ENCODE assay signal across 25 cellular contexts in genomic region chr2:127743477-127744026, GRCh38. TPM values are rescaled to one million over a fixed set of nuclear protein-coding genes. Genes with fewer than 3 reads are reported as not detected.
DNase-seq lines count a peak whose midpoint lies in the region; ATAC-seq, FAIRE-seq and TF ChIP-seq lines count a peak whose summit lies in the region.
"Had no signal": no experiment of that assay in that cellular context is flagged by ENCODE, and none has a peak within 500 bp of the region (broad histone marks: within the 10 kb centered on the region; RNA-seq: fewer than 3 reads in every experiment).

No MANE protein-coding gene starts in this region.

- H3K4me1 Mint-ChIP-seq in HFFc6 (ENCODE audit: low read depth) = peaks cover 21% of the 10 kb centered on the region
- H3K4me1 Mint-ChIP-seq in osteocyte (ENCODE audit: unreplicated experiment) = no peaks in the 10 kb centered on the region
- peaks cover 8% of the 10 kb centered on the region in 4 donors for H3K4me1 Mint-ChIP-seq in naive thymus-derived CD8-positive, alpha-beta T cell

- H3K9me1 ChIP-seq in K562 (ENCODE audit: control insufficient read depth, insufficient read depth, low read length) = no peaks in the 10 kb centered on the region

- no peaks in the 10 kb centered on the region for H3K79me2 ChIP-seq in K562 (ENCODE audit: control insufficient read depth, insufficient read depth, low read length)

- no peak overlapping the region for H3K9ac ChIP-seq in K562 (ENCODE audit: insufficient read depth in 1 of 2, low read depth in 2 of 2, low read length in 2 of 2)

- H3K36me3 ChIP-seq in K562 (ENCODE audit: control insufficient read depth, insufficient read depth, low read length) (peaks cover 67% of the 10 kb centered on the region), brain microvascular endothelial cell (replicated peaks) (no peaks in the 10 kb centered on the region)
- H3K36me3 ChIP-seq: thoracic aorta had no signal

- TF ChIP-seq POLR2A in K562 (conservative IDR thresholded peaks at IDR 0.05) = no peak

- H3K4me2 ChIP-seq in K562 (ENCODE audit: insufficient read depth, low read length) = no peak overlapping the region

- no peak overlapping the region for H3K27ac ChIP-seq in K562 (ENCODE audit: extremely low read depth, low read depth, low read length)
- no peak overlapping the region for H3K27ac ChIP-seq in brain microvascular endothelial cell
- H3K27ac ChIP-seq: 22Rv1, heart left ventricle, neutrophil, thoracic aorta had no signal

- in situ Hi-C loops in K562 (cut with MboI) = no loop called here
- in situ Hi-C loops in brain microvascular endothelial cell (cut with HindIII; ENCODE audit: low pct_ligation_motif_present, low sequenced_read_pairs) = no loop called here

- H3K4me1 ChIP-seq in K562 (replicated peaks in 1 of 2; ENCODE audit: control insufficient read depth in 2 of 2, insufficient read depth in 2 of 2, low read length in 2 of 2) = no peaks in the 10 kb centered on the region
- H3K4me1 ChIP-seq: heart left ventricle had no signal

- TF ChIP-seq CTCF in HFFc6 (IDR thresholded peaks at IDR 0.05) (peak; percentile 46), K562 (IDR thresholded peaks at IDR 0.05 in 2 of 3, conservative IDR thresholded peaks at IDR 0.05 in 1 of 3; ENCODE audit: insufficient read depth in 2 of 3, low read depth in 1 of 3, low read length in 3 of 3) (no peak), osteocyte (IDR thresholded peaks at IDR 0.05) (peak; percentile 5), brain microvascular endothelial cell (IDR thresholded peaks at IDR 0.05; ENCODE audit: low read depth, low read length, missing control alignments) (no peak)

- ATAC-seq in activated CD4-positive, CD25-positive, alpha-beta regulatory T cell treated with anti-CD3 and anti-CD28 coated beads, Interleukin-2, amount 50 U/mL, for 24 hours = peak; percentile 61 to 86
- ATAC-seq in K562 = no peak
- no peak for ATAC-seq in naive thymus-derived CD8-positive, alpha-beta T cell
- ATAC-seq: heart left ventricle, Right ventricle myocardium inferior, sciatic nerve had no signal

- H3K36me3 Mint-ChIP-seq in HFFc6 (ENCODE audit: low read depth) = peaks cover 53% of the 10 kb centered on the region
- H3K36me3 Mint-ChIP-seq in osteocyte (ENCODE audit: unreplicated experiment) = peaks cover 45% of the 10 kb centered on the region
- H3K36me3 Mint-ChIP-seq in naive thymus-derived CD8-positive, alpha-beta T cell = peaks cover 0 to 71% (median 9%) of the 10 kb centered on the region in 3 donors

- 59% methylated on average over 3 of the region's 3 CpGs for WGBS in K562 (ENCODE audit: insufficient coverage, low coverage, missing lambda C conversion rate)

- CTCF ChIA-PET in K562 (lab: Yijun Ruan, JAX; ENCODE audit: low intra/inter-chr PET ratio) = no interaction called here

- H3K9me3 Mint-ChIP-seq in HFFc6 (no peaks in the 10 kb centered on the region), osteocyte (ENCODE audit: unreplicated experiment) (no peaks in the 10 kb centered on the region)
- no peaks in the 10 kb centered on the region for H3K9me3 Mint-ChIP-seq in naive thymus-derived CD8-positive, alpha-beta T cell
- H3K9me3 Mint-ChIP-seq: activated B cell treated with CpG ODN at 0.5 μM for 24 hours; CD14-positive monocyte; memory B cell; T-helper 1 cell treated with Interleukin-12 subunit alpha and Interleukin-12 subunit beta and Interleukin-4 antibody, amounts not matched to agents 30 μg/mL and 1 μg/mL, for 36 hours had no signal

- BruUV-seq in K562 (replicated peaks; lab: Mats Ljungman, UMichigan) = no TSS peak

- no peaks in the 10 kb centered on the region for H3K27me3 ChIP-seq in K562 (ENCODE audit: control insufficient read depth in 2 of 2, insufficient read depth in 2 of 2, low read length in 2 of 2)
- no peaks in the 10 kb centered on the region for H3K27me3 ChIP-seq in brain microvascular endothelial cell (replicated peaks)
- H3K27me3 ChIP-seq: heart left ventricle, neutrophil had no signal

- H2AFZ ChIP-seq in K562 (ENCODE audit: low read depth, low read length) = no peak overlapping the region

- no peak overlapping the region for H3K4me3 ChIP-seq in K562
- H3K4me3 ChIP-seq in brain microvascular endothelial cell (ENCODE audit: low read depth, low read length) = no peak overlapping the region
- H3K4me3 ChIP-seq: heart left ventricle, thoracic aorta had no signal

- H3K9me3 ChIP-seq in K562 (replicated peaks; ENCODE audit: control insufficient read depth, insufficient read depth, low read depth, low read length) = no peaks in the 10 kb centered on the region
- H3K9me3 ChIP-seq: heart left ventricle, neutrophil, thoracic aorta had no signal

- TF ChIP-seq RAD21 in K562 (CRISPR knock-in tag; conservative IDR thresholded peaks at IDR 0.05 in 1 of 2, IDR thresholded peaks at IDR 0.05 in 1 of 2) = no peak

- peak; percentile 23 for FAIRE-seq in K562 (lab: Jason Lieb, UNC)
- FAIRE-seq: islet of Langerhans had no signal

- POLR2A ChIA-PET in K562 (lab: Yijun Ruan, JAX) = interaction anchor here (0.6 to 1.0 kb wide), 2 partner anchors 10 to 496 kb away, joined by 3 read pairs; no protein-coding TSS in a partner anchor
- POLR2A ChIA-PET in naive thymus-derived CD8-positive, alpha-beta T cell (lab: Charles Lee) = no interaction called here

- intact Hi-C loops in K562 (cut with micrococcal nuclease) = no loop called here

- no peaks in the 10 kb centered on the region for H4K20me1 ChIP-seq in K562 (replicated peaks; ENCODE audit: control insufficient read depth, insufficient read depth, low read length)

- no peak for DNase-seq in activated CD4-positive, CD25-positive, alpha-beta regulatory T cell (lab: John Stamatoyannopoulos, UW)
- DNase-seq in HFFc6 = no peak
- DNase-seq in K562 (ENCODE audit: extremely low read depth in 1 of 4, low spot score in 3 of 4) = no peak
- DNase-seq in osteocyte (ENCODE audit: extremely low spot score, unreplicated experiment) = no peak
- no peak for DNase-seq in kidney tubule cell (ENCODE audit: low spot score)
- DNase-seq in brain microvascular endothelial cell = no peak
- DNase-seq in naive thymus-derived CD8-positive, alpha-beta T cell = no peak
- DNase-seq: activated B cell treated with CpG ODN at 0.5 μM for 24 hours; amygdala; cerebellar nuclear complex; DMS53; heart left ventricle; NCI-H146; NCI-H345; stimulated activated CD4-positive, alpha-beta T cell treated with anti-CD3 and anti-CD28 coated beads, Interleukin-2, amount 100 ng/mL, for 24 hours had no signal

- H3K27ac Mint-ChIP-seq in HFFc6 (no peak overlapping the region), osteocyte (ENCODE audit: unreplicated experiment) (no peak overlapping the region)
- H3K27ac Mint-ChIP-seq in naive thymus-derived CD8-positive, alpha-beta T cell = peak overlapping the region in 4 of 10 donors; percentile 23 to 66 (median 40)
- H3K27ac Mint-ChIP-seq: activated B cell treated with CpG ODN at 0.5 μM for 24 hours; CD14-positive monocyte; T-helper 1 cell treated with Interleukin-12 subunit alpha and Interleukin-12 subunit beta and Interleukin-4 antibody, amounts not matched to agents 30 μg/mL and 1 μg/mL, for 36 hours had no signal

- no peak for TF ChIP-seq EP300 in K562 (IDR thresholded peaks at IDR 0.05; ENCODE audit: low read length)

- no peaks in the 10 kb centered on the region; the same call in 1 of the 2 replicates for H3K27me3 Mint-ChIP-seq in HFFc6 (ENCODE audit: insufficient read depth)
- H3K27me3 Mint-ChIP-seq in osteocyte (ENCODE audit: unreplicated experiment) = no peaks in the 10 kb centered on the region
- H3K27me3 Mint-ChIP-seq in naive thymus-derived CD8-positive, alpha-beta T cell = no peaks in the 10 kb centered on the region
- H3K27me3 Mint-ChIP-seq: activated B cell treated with CpG ODN at 0.5 μM for 24 hours, memory B cell had no signal

- no peak overlapping the region for H3K4me3 Mint-ChIP-seq in HFFc6
- H3K4me3 Mint-ChIP-seq in osteocyte (ENCODE audit: unreplicated experiment) = no peak overlapping the region
- no peak overlapping the region for H3K4me3 Mint-ChIP-seq in naive thymus-derived CD8-positive, alpha-beta T cell
- H3K4me3 Mint-ChIP-seq: activated B cell treated with CpG ODN at 0.5 μM for 24 hours; CD14-positive monocyte; memory B cell; T-helper 1 cell treated with Interleukin-12 subunit alpha and Interleukin-12 subunit beta and Interleukin-4 antibody, amounts not matched to agents 30 μg/mL and 1 μg/mL, for 36 hours had no signal

RNA-seq across cellular contexts. Expression of gene SFT2D3, which starts 42.3 kb away (rescaled TPM):
- 1 to 10 TPM; 2.5 to 3.2 (median 3.0) TPM for total RNA-seq in HFFc6 (2021; fragmentation: NEBNext Ultra II Directional; extraction: Animal tissue kit (Norgen Biotek cat#: 25700))
- 11.0 and 11.3 TPM in 2 replicates for total RNA-seq in K562 (2011; cell fraction: chromatin; rRNA removed; ENCODE audit: low replicate concordance)
- total RNA-seq in K562 (2011; cell fraction: nucleolus; rRNA removed) = 15.0 and 17.7 TPM in 2 replicates
- 14.9 and 19.2 TPM in 2 replicates for total RNA-seq in K562 (2011; cell fraction: nucleoplasm; rRNA removed)
- 8.9 and 12.1 TPM in 2 replicates for total RNA-seq in K562 (2014; rRNA removed)
- 7.7 and 9.1 TPM in 2 replicates for total RNA-seq in K562 (2014; rRNA removed; fragmentation: Illumina TruSeq; extraction: Trizol)
- total RNA-seq in K562 (2015; rRNA removed; fragmentation: Illumina TruSeq; extraction: Trizol) = 6.3 and 7.5 TPM in 2 replicates
- total RNA-seq in K562 (2021) = 8.8 and 9.9 TPM in 2 replicates
- 9.1 and 9.2 TPM in 2 replicates for polyA plus RNA-seq in K562 (2011; rRNA removed)
- polyA plus RNA-seq in K562 (2011; cell fraction: cytosol; rRNA removed) = 9.0 and 10.1 TPM in 2 replicates
- polyA plus RNA-seq in K562 (2011; cell fraction: nucleus; rRNA removed) = 4.7 and 5.3 TPM in 2 replicates
- polyA plus RNA-seq in K562 (2012) = 0.12 TPM in 1 of 2 replicates, not detected in the other
- 7.7 and 8.9 TPM in 2 replicates for polyA plus RNA-seq in K562 (2014; fragmentation: Illumina TruSeq; extraction: Trizol)
- not detected for polyA plus RNA-seq in K562 (2014; fragmentation: Nextera tagmentation; extraction: Ambion mirVana)
- 9.6 and 11.6 TPM in 2 replicates for polyA plus RNA-seq in K562 (2014; rRNA removed)
- 7.0 and 7.3 TPM in 2 replicates for polyA minus RNA-seq in K562 (2011; rRNA and poly(A)+ RNA removed)
- polyA minus RNA-seq in K562 (2011; cell fraction: cytosol; rRNA and poly(A)+ RNA removed) = 3.8 and 4.8 TPM in 2 replicates
- polyA minus RNA-seq in K562 (2011; cell fraction: nucleus; rRNA and poly(A)+ RNA removed) = 7.0 and 9.7 TPM in 2 replicates
- 7.5 and 8.4 TPM in 2 replicates for total RNA-seq in osteocyte
- total RNA-seq in naive thymus-derived CD8-positive, alpha-beta T cell = 10 to 100 TPM; 16.5 to 16.9 TPM
- polyA plus RNA-seq in naive thymus-derived CD8-positive, alpha-beta T cell = 1 to 10 TPM; 1.7 to 4.4 (median 2.4) TPM

Comparison
In these comparisons a context has a peak if more than half of its experiments do, and no peak if none do; other contexts are left out.
1. ATAC-seq: peak in activated CD4-positive, CD25-positive, alpha-beta regulatory T cell treated with anti-CD3 and anti-CD28 coated beads, Interleukin-2, amount 50 U/mL, for 24 hours (2 of 2); none in K562 (single experiment) and naive thymus-derived CD8-positive, alpha-beta T cell (0 of 2).
2. CTCF ChIP-seq: peak in HFFc6 (single experiment) and osteocyte (single experiment); none in K562 (0 of 3) and brain microvascular endothelial cell (single experiment).